Comparison of ENCODE assay signal across 12 cellular contexts in the genomic region with DNA sequence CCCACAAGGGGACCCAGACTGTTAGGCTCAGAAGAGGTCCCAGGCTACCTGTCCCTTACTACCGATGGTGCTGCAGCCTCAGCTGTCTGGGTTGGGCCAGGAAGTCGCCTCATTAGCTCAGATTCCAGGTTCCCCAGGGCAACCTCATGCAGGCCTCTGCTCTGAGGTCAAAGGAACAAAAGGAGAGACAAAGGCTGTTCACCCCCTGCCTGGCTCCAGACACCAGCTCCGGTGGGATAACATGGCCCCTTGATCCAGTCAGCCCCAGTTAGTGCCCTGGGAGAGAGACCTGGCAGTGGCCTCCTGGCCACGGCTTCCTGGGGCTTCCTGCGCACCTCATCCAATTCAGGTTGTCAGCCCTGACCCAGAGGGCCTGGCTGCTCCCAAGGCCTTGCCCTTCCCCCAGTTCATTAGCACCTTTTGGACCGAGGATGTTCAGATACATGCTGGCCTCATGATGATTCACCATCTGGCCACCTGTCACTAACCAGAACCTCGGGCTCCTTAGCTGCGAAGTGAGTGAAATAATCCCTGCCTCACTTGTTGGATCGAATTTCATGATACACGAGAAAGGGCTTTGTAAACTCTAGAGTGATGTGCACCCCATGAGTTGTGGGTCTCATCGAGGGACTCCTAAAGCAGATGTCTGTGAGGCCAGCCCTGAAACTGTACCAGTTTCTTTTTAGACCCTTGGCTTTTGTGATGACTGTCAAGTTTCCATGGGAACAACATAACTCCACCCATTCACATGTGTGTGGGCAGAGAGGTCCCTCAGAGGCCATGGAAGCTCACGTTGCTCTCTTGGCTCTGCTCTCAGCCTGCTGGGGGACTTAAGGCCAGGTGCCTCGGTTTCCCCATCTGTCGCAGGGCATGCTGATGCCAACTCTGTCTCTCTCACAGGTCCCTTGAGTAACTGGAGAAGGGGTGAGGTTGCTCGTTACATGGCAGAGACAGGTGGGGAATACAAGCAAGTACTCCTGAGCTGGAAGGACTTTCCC.
A peak's percentile ranks its signal among the peaks of the same experiment; 100 is the strongest.
DNase-seq lines count a peak whose midpoint lies in the region; ATAC-seq, FAIRE-seq and TF ChIP-seq lines count a peak whose summit lies in the region.
"Had no signal": no experiment of that assay in that cellular context is flagged by ENCODE, and none has a peak within 500 bp of the region (broad histone marks: within the 10 kb centered on the region; RNA-seq: fewer than 3 reads in every experiment).

No MANE protein-coding gene starts in this region.

- H3K9me3 Mint-ChIP-seq in naive thymus-derived CD4-positive, alpha-beta T cell: peaks cover 0 to 26% (median 2%) of the 10 kb centered on the region in 11 donors
- H3K9me3 Mint-ChIP-seq: activated CD4-positive, alpha-beta T cell treated with anti-CD3 and anti-CD28 coated beads, Interleukin-2, amount 10 ng/mL, durations not matched to agents 7 days and 5 days had no signal

- no peak overlapping the region for H3K9ac ChIP-seq in kidney (ENCODE audit: low read length in 2 of 2)

- H3K27me3 Mint-ChIP-seq in naive thymus-derived CD4-positive, alpha-beta T cell: peaks cover 3 to 35% (median 20%) of the 10 kb centered on the region in 5 donors

- no peak for ATAC-seq in naive thymus-derived CD4-positive, alpha-beta T cell
- ATAC-seq in left lung: no peak
- ATAC-seq: Panc1 had no signal

- no peak for TF ChIP-seq POLR2A in GM12892 (IDR thresholded peaks at IDR 0.05; ENCODE audit: low read depth, low read length)

- H3K4me1 Mint-ChIP-seq in naive thymus-derived CD4-positive, alpha-beta T cell: no peaks in the 10 kb centered on the region
- H3K4me1 Mint-ChIP-seq: activated CD4-positive, alpha-beta T cell treated with anti-CD3 and anti-CD28 coated beads, Interleukin-2, amount 10 ng/mL, durations not matched to agents 7 days and 5 days; naive B cell had no signal

- no peak overlapping the region for H3K27ac Mint-ChIP-seq in naive thymus-derived CD4-positive, alpha-beta T cell
- H3K27ac Mint-ChIP-seq: activated CD4-positive, alpha-beta T cell treated with anti-CD3 and anti-CD28 coated beads, Interleukin-2, amount 10 ng/mL, durations not matched to agents 7 days and 5 days had no signal

- H3K4me3 Mint-ChIP-seq in naive thymus-derived CD4-positive, alpha-beta T cell: no peak overlapping the region
- H3K4me3 Mint-ChIP-seq: activated CD4-positive, alpha-beta T cell treated with anti-CD3 and anti-CD28 coated beads, Interleukin-2, amount 10 ng/mL, durations not matched to agents 7 days and 5 days; IgD-negative memory B cell; naive B cell had no signal

- intact Hi-C loops in kidney (cut with DNase I): no loop called here
- intact Hi-C loops in naive thymus-derived CD4-positive, alpha-beta T cell (cut with micrococcal nuclease): no loop called here
- intact Hi-C loops in left lung (cut with DNase I): no loop called here

- H3K27ac ChIP-seq in HEK293 (ENCODE audit: extremely low read depth, low read depth, low read length) (no peak overlapping the region), kidney (ENCODE audit: low read depth in 2 of 2, low read length in 2 of 2) (no peak overlapping the region), left lung (no peak overlapping the region)
- no peak overlapping the region for H3K27ac ChIP-seq in naive thymus-derived CD4-positive, alpha-beta T cell (ENCODE audit: low read depth, low read length)

- H3K36me3 ChIP-seq in HEK293 (ENCODE audit: control insufficient read depth in 2 of 2, insufficient read depth in 1 of 2, low read length in 2 of 2) (no peaks in the 10 kb centered on the region), kidney (ENCODE audit: control insufficient read depth in 1 of 2, insufficient read depth in 2 of 2, low read length in 2 of 2) (no peaks in the 10 kb centered on the region), left lung (no peaks in the 10 kb centered on the region)
- H3K36me3 ChIP-seq in naive thymus-derived CD4-positive, alpha-beta T cell (ENCODE audit: control insufficient read depth in 2 of 3, insufficient read depth in 3 of 3, low read length in 3 of 3): no peaks in the 10 kb centered on the region

- H3K9me3 ChIP-seq in HEK293 (ENCODE audit: control insufficient read depth, insufficient read depth, low read depth, low read length) (no peaks in the 10 kb centered on the region; the same call in 1 of the 2 replicates), kidney (ENCODE audit: control insufficient read depth in 1 of 2, low read length in 2 of 2) (peaks cover 0 to 14% of the 10 kb centered on the region in 2 donors), left lung (peaks cover 0 to 9% of the 10 kb centered on the region in 2 donors)
- no peaks in the 10 kb centered on the region for H3K9me3 ChIP-seq in naive thymus-derived CD4-positive, alpha-beta T cell (ENCODE audit: control insufficient read depth in 2 of 3, low read length in 3 of 3)

- no peak overlapping the region for H3K4me3 ChIP-seq in HEK293 (ENCODE audit: low read depth, low read length)
- H3K4me3 ChIP-seq in kidney (ENCODE audit: low read length in 2 of 2): no peak overlapping the region
- no peak overlapping the region for H3K4me3 ChIP-seq in naive thymus-derived CD4-positive, alpha-beta T cell (ENCODE audit: low read length)
- no peak overlapping the region for H3K4me3 ChIP-seq in left lung

- CTCF ChIA-PET in HEK293 (lab: Yijun Ruan, JAX): no interaction called here
- CTCF ChIA-PET in naive thymus-derived CD4-positive, alpha-beta T cell (lab: Charles Lee): interaction anchor here (0.6 kb wide), 1 partner anchor 341 kb away, joined by 3 read pairs; no protein-coding TSS in a partner anchor

- DNase-seq in GM12892 (ENCODE audit: insufficient read length) (peak; percentile 56), NCI-H2171 treated with DMSO at 0.1 percent for 48 hours (lab: John Stamatoyannopoulos, UW) (peak; percentile 82), kidney (peak; percentile 38), NCI-H2029 treated with DMSO at 0.1 percent for 48 hours (lab: John Stamatoyannopoulos, UW) (no peak), left lung (no peak)
- no peak for DNase-seq in stimulated activated naive CD4-positive, alpha-beta T cell treated with Interleukin-2 at 50 U/mL for 16 hours (lab: John Stamatoyannopoulos, UW)
- no peak for DNase-seq in naive thymus-derived CD4-positive, alpha-beta T cell
- DNase-seq: activated CD4-positive, alpha-beta T cell treated with anti-CD3 and anti-CD28 coated beads, Interleukin-2, amount 10 ng/mL, durations not matched to agents 7 days and 5 days; naive B cell had no signal

- POLR2A ChIA-PET in HEK293 (lab: Yijun Ruan, JAX): no interaction called here
- POLR2A ChIA-PET in naive thymus-derived CD4-positive, alpha-beta T cell (lab: Charles Lee): no interaction called here

- no peaks in the 10 kb centered on the region for H3K27me3 ChIP-seq in naive thymus-derived CD4-positive, alpha-beta T cell (ENCODE audit: control insufficient read depth in 2 of 2, insufficient read depth in 2 of 2, low read length in 2 of 2)
- H3K27me3 ChIP-seq in left lung: peaks cover 0 to 12% of the 10 kb centered on the region in 2 donors

- no peak for TF ChIP-seq CTCF in HEK293 (tag by site-specific recombination; IDR thresholded peaks at IDR 0.05)
- no peak for TF ChIP-seq CTCF in kidney (IDR thresholded peaks at IDR 0.05; ENCODE audit: borderline replicate concordance, extremely low read depth, insufficient read depth)
- no peak for TF ChIP-seq CTCF in left lung (IDR thresholded peaks at IDR 0.05)

- FAIRE-seq in GM12892 (lab: Jason Lieb, UNC) (no peak), kidney (lab: Jason Lieb, UNC) (no peak)

- no peaks in the 10 kb centered on the region for H3K36me3 Mint-ChIP-seq in naive thymus-derived CD4-positive, alpha-beta T cell
- H3K36me3 Mint-ChIP-seq: IgD-negative memory B cell, naive B cell had no signal

- H3K4me1 ChIP-seq in HEK293 (ENCODE audit: control insufficient read depth, insufficient read depth, low read length) (no peaks in the 10 kb centered on the region), kidney (ENCODE audit: control insufficient read depth in 1 of 2, insufficient read depth in 1 of 2, low read depth in 1 of 2, low read length in 2 of 2) (no peaks in the 10 kb centered on the region), left lung (no peaks in the 10 kb centered on the region)
- no peaks in the 10 kb centered on the region for H3K4me1 ChIP-seq in naive thymus-derived CD4-positive, alpha-beta T cell (ENCODE audit: control insufficient read depth in 2 of 2, insufficient read depth in 2 of 2, low read length in 2 of 2)

TF ChIP-seq in HEK293, 187 proteins besides CTCF, POLR2A, EP300 and RAD21:
- TF ChIP-seq SCRT2 (tag by site-specific recombination; IDR thresholded peaks at IDR 0.05) (peak; percentile 86), ZNF792 (tag by site-specific recombination; IDR thresholded peaks at IDR 0.05) (no peak), ZFHX2 (tag by site-specific recombination; conservative IDR thresholded peaks at IDR 0.05) (0 out of 2 replicates have a peak, but pooled peaks have one; percentile 15)

Comparison
In these comparisons a context has a peak if more than half of its experiments do, and no peak if none do; other contexts are left out.
1. DNase-seq: peak in GM12892 (single experiment), NCI-H2171 treated with DMSO at 0.1 percent for 48 hours (single experiment) and kidney (single experiment); none in NCI-H2029 treated with DMSO at 0.1 percent for 48 hours (single experiment), stimulated activated naive CD4-positive, alpha-beta T cell treated with Interleukin-2 at 50 U/mL for 16 hours (single experiment), naive thymus-derived CD4-positive, alpha-beta T cell (0 of 9) and left lung (0 of 2).